ENCODE assay signal across 27 cellular contexts in the genomic region with DNA sequence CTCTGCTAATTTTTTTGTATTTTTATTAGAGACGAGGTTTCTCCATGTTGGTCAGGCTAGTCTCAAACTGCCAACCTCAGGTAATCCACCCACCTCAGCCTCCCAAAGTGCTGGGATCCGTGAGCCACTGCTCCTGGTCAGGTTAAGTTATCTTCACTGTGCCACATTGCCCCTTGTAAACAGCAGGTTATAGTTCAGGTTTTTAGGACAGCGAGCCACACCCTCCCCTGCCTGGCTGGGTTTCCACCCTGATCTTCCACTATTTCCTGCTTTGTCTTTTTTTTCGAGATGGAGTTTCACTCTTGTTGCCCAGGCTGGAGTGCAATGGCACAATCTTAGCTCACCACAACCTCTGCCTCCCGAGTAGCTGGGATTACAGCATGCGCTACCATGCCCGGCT. TPM values are rescaled to one million over a fixed set of nuclear protein-coding genes. Genes with fewer than 3 reads are reported as not detected.
DNase-seq lines count a peak whose midpoint lies in the region; ATAC-seq, FAIRE-seq and TF ChIP-seq lines count a peak whose summit lies in the region.
"Had no signal": no experiment of that assay in that cellular context is flagged by ENCODE, and none has a peak within 500 bp of the region (broad histone marks: within the 10 kb centered on the region; RNA-seq: fewer than 3 reads in every experiment).

No MANE protein-coding gene starts in this region.

- H3K9me3 ChIP-seq in mucosa of descending colon (no peaks in the 10 kb centered on the region), tibial nerve (no peaks in the 10 kb centered on the region)
- H3K9me3 ChIP-seq: adrenal gland had no signal

- H3K27ac Mint-ChIP-seq in activated CD4-positive, alpha-beta memory T cell treated with anti-CD3 and anti-CD28 coated beads, Interleukin-2, amount 10 ng/mL, durations not matched to agents 7 days and 5 days, result peak overlapping the region; percentile 19
- H3K27ac Mint-ChIP-seq in activated CD4-positive, alpha-beta memory T cell treated with anti-CD3 and anti-CD28 coated beads for 36 hours, result no peak overlapping the region
- peak overlapping the region; percentile 32 for H3K27ac Mint-ChIP-seq in chondrocyte (ENCODE audit: unreplicated experiment)
- H3K27ac Mint-ChIP-seq: activated naive CD4-positive, alpha-beta T cell treated with anti-CD3 and anti-CD28 coated beads for 36 hours; mesothelial cell of epicardium had no signal

- DNase-seq in activated CD4-positive, alpha-beta memory T cell treated with anti-CD3 and anti-CD28 coated beads, Interleukin-2, amount 10 ng/mL, durations not matched to agents 7 days and 5 days, result no peak
- DNase-seq in activated CD4-positive, alpha-beta memory T cell treated with anti-CD3 and anti-CD28 coated beads for 36 hours, result no peak
- DNase-seq in chondrocyte (ENCODE audit: low spot score), result peak; percentile 25
- DNase-seq in mucosa of descending colon, result peak; percentile 64 to 81 (median 74)
- DNase-seq in tibial nerve (ENCODE audit: low spot score in 2 of 2), result no peak
- DNase-seq in H54 (ENCODE audit: insufficient read length, low spot score), result no peak
- DNase-seq in NCI-H524 (lab: John Stamatoyannopoulos, UW), result no peak
- DNase-seq: activated naive CD4-positive, alpha-beta T cell treated with anti-CD3 and anti-CD28 coated beads for 36 hours; adrenal gland; CD4-positive, CD25-positive, alpha-beta regulatory T cell; natural killer cell; NCI-H146; NCI-H510A treated with DMSO at 0.1 percent for 48 hours; occipital lobe; PC-3; Right ventricle myocardium superior; stimulated activated CD4-positive, alpha-beta T cell treated with anti-CD3 and anti-CD28 coated beads, Interleukin-1b, Interleukin-23, amount 100 ng/mL, for 48 hours; substantia nigra; T-helper 9 cell; WERI-Rb-1 had no signal

- H3K4me3 ChIP-seq in mucosa of descending colon (no peak overlapping the region), tibial nerve (no peak overlapping the region)
- H3K4me3 ChIP-seq: adrenal gland, skin epidermis had no signal

- FAIRE-seq in H54 (lab: Jason Lieb, UNC), result no peak
- FAIRE-seq: D721Med, urothelium cell line had no signal

- no peaks in the 10 kb centered on the region for H3K27me3 ChIP-seq in tibial nerve
- H3K27me3 ChIP-seq: adrenal gland had no signal

- H3K4me1 ChIP-seq in mucosa of descending colon (ENCODE audit: low read depth), result peaks cover 54% of the 10 kb centered on the region
- H3K4me1 ChIP-seq in tibial nerve, result peaks cover 9 to 96% (median 60%) of the 10 kb centered on the region in 4 donors

- no peaks in the 10 kb centered on the region for H3K36me3 Mint-ChIP-seq in activated CD4-positive, alpha-beta memory T cell treated with anti-CD3 and anti-CD28 coated beads, Interleukin-2, amount 10 ng/mL, durations not matched to agents 7 days and 5 days (ENCODE audit: low read depth)
- H3K36me3 Mint-ChIP-seq in activated CD4-positive, alpha-beta memory T cell treated with anti-CD3 and anti-CD28 coated beads for 36 hours, result no peaks in the 10 kb centered on the region
- peaks cover 1% of the 10 kb centered on the region for H3K36me3 Mint-ChIP-seq in chondrocyte (ENCODE audit: low read depth)
- H3K36me3 Mint-ChIP-seq: CD4-positive, CD25-positive, alpha-beta regulatory T cell; mesothelial cell of epicardium; natural killer cell had no signal

- peak; percentile 94 for ATAC-seq in mucosa of descending colon
- no peak for ATAC-seq in activated CD4-positive, CD25-positive, alpha-beta regulatory T cell treated with anti-CD3 and anti-CD28 coated beads, Interleukin-2, amount 50 U/mL, for 24 hours
- ATAC-seq: natural killer cell, PC-3 had no signal

- no peak for TF ChIP-seq POLR2A in tibial nerve (IDR thresholded peaks at IDR 0.05)
- no peak for TF ChIP-seq POLR2A in H54 (IDR thresholded peaks at IDR 0.05; ENCODE audit: low read depth, low read length)

- peak overlapping the region in 3 of 4 donors; percentile 74 to 95 (median 95) for H3K27ac ChIP-seq in tibial nerve
- H3K27ac ChIP-seq: 22Rv1, skin epidermis had no signal

- H3K27me3 Mint-ChIP-seq in activated CD4-positive, alpha-beta memory T cell treated with anti-CD3 and anti-CD28 coated beads, Interleukin-2, amount 10 ng/mL, durations not matched to agents 7 days and 5 days, result no peaks in the 10 kb centered on the region
- H3K27me3 Mint-ChIP-seq in activated CD4-positive, alpha-beta memory T cell treated with anti-CD3 and anti-CD28 coated beads for 36 hours, result no peaks in the 10 kb centered on the region
- H3K27me3 Mint-ChIP-seq in chondrocyte (ENCODE audit: low read depth), result no peaks in the 10 kb centered on the region
- H3K27me3 Mint-ChIP-seq: brain; CD4-positive, CD25-positive, alpha-beta regulatory T cell had no signal

- intact Hi-C loops in activated CD4-positive, alpha-beta memory T cell treated with anti-CD3 and anti-CD28 coated beads for 36 hours (cut with micrococcal nuclease), result no loop called here
- intact Hi-C loops in mucosa of descending colon (cut with DNase I, micrococcal nuclease), result no loop called here

- 77 to 79% methylated on average over 7 of the region's 7 CpGs for WGBS in tibial nerve, 2 donors

- no peak for TF ChIP-seq EP300 in tibial nerve (IDR thresholded peaks at IDR 0.05)

- CTCF ChIA-PET in activated CD4-positive, alpha-beta memory T cell treated with anti-CD3 and anti-CD28 coated beads, Interleukin-2, amount 10 ng/mL, durations not matched to agents 7 days and 5 days (lab: Charles Lee), result interaction anchor here (0.6 to 1.2 kb wide), 2 partner anchors 16 to 617 kb away, joined by 3 read pairs; partner anchors contain the start of genes ACO2 and PHF5A
- CTCF ChIA-PET in activated CD4-positive, alpha-beta memory T cell treated with anti-CD3 and anti-CD28 coated beads for 36 hours (lab: Charles Lee), result no interaction called here

- peaks cover 20% of the 10 kb centered on the region for H3K4me1 Mint-ChIP-seq in activated CD4-positive, alpha-beta memory T cell treated with anti-CD3 and anti-CD28 coated beads, Interleukin-2, amount 10 ng/mL, durations not matched to agents 7 days and 5 days
- peaks cover 35% of the 10 kb centered on the region for H3K4me1 Mint-ChIP-seq in activated CD4-positive, alpha-beta memory T cell treated with anti-CD3 and anti-CD28 coated beads for 36 hours (ENCODE audit: low read depth)
- H3K4me1 Mint-ChIP-seq in chondrocyte (ENCODE audit: low read depth), result peaks cover 45% of the 10 kb centered on the region

- H3K36me3 ChIP-seq in mucosa of descending colon (ENCODE audit: low read depth) (no peaks in the 10 kb centered on the region), tibial nerve (no peaks in the 10 kb centered on the region)
- H3K36me3 ChIP-seq: adrenal gland, WERI-Rb-1 had no signal

- H3K4me3 Mint-ChIP-seq in activated CD4-positive, alpha-beta memory T cell treated with anti-CD3 and anti-CD28 coated beads, Interleukin-2, amount 10 ng/mL, durations not matched to agents 7 days and 5 days, result no peak overlapping the region
- no peak overlapping the region for H3K4me3 Mint-ChIP-seq in activated CD4-positive, alpha-beta memory T cell treated with anti-CD3 and anti-CD28 coated beads for 36 hours
- no peak overlapping the region for H3K4me3 Mint-ChIP-seq in chondrocyte (ENCODE audit: unreplicated experiment)
- H3K4me3 Mint-ChIP-seq: activated naive CD4-positive, alpha-beta T cell treated with anti-CD3 and anti-CD28 coated beads for 36 hours; brain; CD4-positive, CD25-positive, alpha-beta regulatory T cell; mesothelial cell of epicardium; natural killer cell had no signal

- no peaks in the 10 kb centered on the region for H3K9me3 Mint-ChIP-seq in activated CD4-positive, alpha-beta memory T cell treated with anti-CD3 and anti-CD28 coated beads, Interleukin-2, amount 10 ng/mL, durations not matched to agents 7 days and 5 days
- H3K9me3 Mint-ChIP-seq in activated CD4-positive, alpha-beta memory T cell treated with anti-CD3 and anti-CD28 coated beads for 36 hours, result no peaks in the 10 kb centered on the region
- no peaks in the 10 kb centered on the region for H3K9me3 Mint-ChIP-seq in chondrocyte (ENCODE audit: low read depth)
- H3K9me3 Mint-ChIP-seq: activated naive CD4-positive, alpha-beta T cell treated with anti-CD3 and anti-CD28 coated beads for 36 hours; brain; CD4-positive, CD25-positive, alpha-beta regulatory T cell; mesothelial cell of epicardium; natural killer cell had no signal

- POLR2A ChIA-PET in activated CD4-positive, alpha-beta memory T cell treated with anti-CD3 and anti-CD28 coated beads, Interleukin-2, amount 10 ng/mL, durations not matched to agents 7 days and 5 days (lab: Charles Lee), result interaction anchor here (0.6 to 1.0 kb wide), 2 partner anchors 72 to 590 kb away, joined by 3 read pairs; no protein-coding TSS in a partner anchor
- POLR2A ChIA-PET in activated CD4-positive, alpha-beta memory T cell treated with anti-CD3 and anti-CD28 coated beads for 36 hours (lab: Charles Lee), result interaction anchor here (0.6 kb wide), 1 partner anchor 82 kb away, joined by 3 read pairs; no protein-coding TSS in a partner anchor

- no peak for TF ChIP-seq CTCF in chondrocyte (IDR thresholded peaks at IDR 0.05)
- no peak for TF ChIP-seq CTCF in mucosa of descending colon (IDR thresholded peaks at IDR 0.05)
- no peak for TF ChIP-seq CTCF in tibial nerve (IDR thresholded peaks at IDR 0.05)

RNA-seq across cellular contexts. Expression of gene ACO2, which starts 16.1 kb away (rescaled TPM):
- total RNA-seq in activated CD4-positive, alpha-beta memory T cell treated with anti-CD3 and anti-CD28 coated beads, Interleukin-2, amount 10 ng/mL, durations not matched to agents 7 days and 5 days, result 10 to 100 TPM; 69.9 to 72.2 TPM
- total RNA-seq in activated CD4-positive, alpha-beta memory T cell treated with anti-CD3 and anti-CD28 coated beads for 36 hours, result 100 to 1,000 TPM; 103 to 105 TPM
- total RNA-seq in chondrocyte (60.9 to 85.6 TPM (median 62.4 TPM) in 3 replicates), mucosa of descending colon (100 to 1,000 TPM; 187 to 295 (median 241) TPM), tibial nerve (10 to 100 TPM; 69.9 to 91.1 (median 76.4) TPM)

RNA-seq across cellular contexts. Expression of gene PHF5A, which starts 16.5 kb away (rescaled TPM):
- 10 to 100 TPM; 43.9 to 55.3 TPM for total RNA-seq in activated CD4-positive, alpha-beta memory T cell treated with anti-CD3 and anti-CD28 coated beads, Interleukin-2, amount 10 ng/mL, durations not matched to agents 7 days and 5 days
- 10 to 100 TPM; 55.4 to 60.0 TPM for total RNA-seq in activated CD4-positive, alpha-beta memory T cell treated with anti-CD3 and anti-CD28 coated beads for 36 hours
- total RNA-seq in chondrocyte, result 22.5 to 32.4 TPM (median 26.8 TPM) in 3 replicates
- total RNA-seq in mucosa of descending colon, result 10 to 100 TPM; 27.0 to 31.7 (median 29.7) TPM
- 10 to 100 TPM; 32.6 to 51.5 (median 36.4) TPM for total RNA-seq in tibial nerve

RNA-seq across cellular contexts. Expression of gene TOB2, which starts 38.4 kb away (rescaled TPM):
- total RNA-seq in activated CD4-positive, alpha-beta memory T cell treated with anti-CD3 and anti-CD28 coated beads, Interleukin-2, amount 10 ng/mL, durations not matched to agents 7 days and 5 days, result 10 to 100 TPM; 38.7 to 41.2 TPM
- total RNA-seq in activated CD4-positive, alpha-beta memory T cell treated with anti-CD3 and anti-CD28 coated beads for 36 hours, result 10 to 100 TPM; 34.2 TPM
- total RNA-seq in chondrocyte (37.7 to 42.0 TPM (median 40.8 TPM) in 3 replicates), mucosa of descending colon (10 to 100 TPM; 47.3 to 71.8 (median 53.9) TPM), tibial nerve (10 to 100 TPM; 50.8 to 67.3 (median 56.9) TPM)

RNA-seq across cellular contexts. Expression of gene POLR3H, which starts 59.2 kb away (rescaled TPM):
- 10 to 100 TPM; 19.2 to 20.5 TPM for total RNA-seq in activated CD4-positive, alpha-beta memory T cell treated with anti-CD3 and anti-CD28 coated beads, Interleukin-2, amount 10 ng/mL, durations not matched to agents 7 days and 5 days
- total RNA-seq in activated CD4-positive, alpha-beta memory T cell treated with anti-CD3 and anti-CD28 coated beads for 36 hours, result 10 to 100 TPM; 23.3 to 23.8 TPM
- 39.6 to 57.3 TPM (median 41.5 TPM) in 3 replicates for total RNA-seq in chondrocyte
- total RNA-seq in mucosa of descending colon, result 10 to 100 TPM; 12.4 to 26.1 (median 15.7) TPM
- total RNA-seq in tibial nerve, result 10 to 100 TPM; 26.6 to 33.6 (median 27.5) TPM

Comparison
In these comparisons a context has a peak if more than half of its experiments do, and no peak if none do; other contexts are left out.
1. DNase-seq: peak in chondrocyte (single experiment) and mucosa of descending colon (3 of 3); none in activated CD4-positive, alpha-beta memory T cell treated with anti-CD3 and anti-CD28 coated beads, Interleukin-2, amount 10 ng/mL, durations not matched to agents 7 days and 5 days (single experiment), activated CD4-positive, alpha-beta memory T cell treated with anti-CD3 and anti-CD28 coated beads for 36 hours (single experiment), tibial nerve (0 of 2), H54 (single experiment) and NCI-H524 (0 of 2).